ENCODE assay signal across 23 cellular contexts in the genomic region with DNA sequence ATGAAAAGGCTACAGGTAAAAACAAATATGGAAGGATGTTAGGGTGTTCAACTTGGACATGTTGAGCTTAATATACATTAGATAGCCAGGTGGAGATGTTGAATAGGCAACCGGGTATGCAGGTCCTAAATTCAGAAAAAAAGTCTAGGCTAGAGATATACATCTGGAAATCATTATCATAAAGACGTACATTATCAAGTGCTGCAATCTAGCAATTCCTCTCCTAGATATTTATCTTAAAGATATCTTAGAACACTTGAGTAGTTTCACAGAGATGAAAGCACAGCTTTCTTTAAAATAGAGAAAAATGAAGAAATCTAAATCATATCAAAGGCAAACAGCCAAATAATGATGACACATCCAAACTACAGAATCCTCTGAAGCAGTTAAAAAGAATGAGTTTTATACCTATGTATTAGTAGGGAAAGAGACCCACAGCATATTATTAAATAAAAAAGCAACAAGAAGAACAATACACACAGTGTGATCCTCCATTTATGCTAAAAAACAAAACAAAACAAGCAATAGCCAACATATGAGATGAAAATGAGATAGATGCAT. TPM values are rescaled to one million over a fixed set of nuclear protein-coding genes. Genes with fewer than 3 reads are reported as not detected.
A peak's percentile ranks its signal among the peaks of the same experiment; 100 is the strongest.
DNase-seq lines count a peak whose midpoint lies in the region; ATAC-seq and TF ChIP-seq lines count a peak whose summit lies in the region.
"Had no signal": no experiment of that assay in that cellular context is flagged by ENCODE, and none has a peak within 500 bp of the region (broad histone marks: within the 10 kb centered on the region; RNA-seq: fewer than 3 reads in every experiment).

No MANE protein-coding gene starts in this region.

- no peak for TF ChIP-seq POLR2A in sigmoid colon (IDR thresholded peaks at IDR 0.05)

- intact Hi-C loops in sigmoid colon (cut with DNase I): no loop called here

- WGBS in sigmoid colon, 2 donors: 92% methylated on average over 2 of the region's 2 CpGs

- no peaks in the 10 kb centered on the region for H3K9me3 ChIP-seq in sigmoid colon
- H3K9me3 ChIP-seq: left ventricle myocardium inferior, mucosa of descending colon had no signal

- peaks cover 30% of the 10 kb centered on the region for H3K4me1 Mint-ChIP-seq in T-helper 1 cell treated with Interleukin-12 subunit alpha and Interleukin-12 subunit beta and Interleukin-4 antibody, amounts not matched to agents 30 μg/mL and 1 μg/mL, for 36 hours (ENCODE audit: low read depth)
- peaks cover 46% of the 10 kb centered on the region for H3K4me1 Mint-ChIP-seq in HFFc6 (ENCODE audit: low read depth)
- peaks cover 18% of the 10 kb centered on the region for H3K4me1 Mint-ChIP-seq in activated T-helper 17 cell treated with anti-CD3 and anti-CD28 coated beads, Interleukin-2, amount 50 U/mL, for 72 hours
- peaks cover 40% of the 10 kb centered on the region for H3K4me1 Mint-ChIP-seq in mesothelial cell of epicardium

- peaks cover 31% of the 10 kb centered on the region for H3K36me3 Mint-ChIP-seq in T-helper 1 cell treated with Interleukin-12 subunit alpha and Interleukin-12 subunit beta and Interleukin-4 antibody, amounts not matched to agents 30 μg/mL and 1 μg/mL, for 36 hours (ENCODE audit: low read depth)
- H3K36me3 Mint-ChIP-seq in HFFc6 (ENCODE audit: low read depth) (peaks cover 29% of the 10 kb centered on the region), mesothelial cell of epicardium (peaks cover 22% of the 10 kb centered on the region)
- H3K36me3 Mint-ChIP-seq in activated T-helper 17 cell treated with anti-CD3 and anti-CD28 coated beads, Interleukin-2, amount 50 U/mL, for 72 hours (ENCODE audit: low read depth): peaks cover 87% of the 10 kb centered on the region

- no peak overlapping the region for H3K4me3 ChIP-seq in sigmoid colon
- H3K4me3 ChIP-seq: GM23338, hepatocyte, left ventricle myocardium inferior, mucosa of descending colon had no signal

- ATAC-seq in activated T-helper 17 cell treated with anti-CD3 and anti-CD28 coated beads, Interleukin-2, amount 50 U/mL, for 72 hours (replicated peaks): no peak
- ATAC-seq in HG02610 (IDR thresholded peaks at IDR 0.05; ENCODE audit: unreplicated experiment): no peak
- ATAC-seq: GM23338, mucosa of descending colon had no signal

- no peak for TF ChIP-seq EP300 in sigmoid colon (IDR thresholded peaks at IDR 0.05)

- H3K27me3 Mint-ChIP-seq in T-helper 1 cell treated with Interleukin-12 subunit alpha and Interleukin-12 subunit beta and Interleukin-4 antibody, amounts not matched to agents 30 μg/mL and 1 μg/mL, for 36 hours (ENCODE audit: low read depth): no peaks in the 10 kb centered on the region
- H3K27me3 Mint-ChIP-seq in HFFc6 (ENCODE audit: insufficient read depth) (no peaks in the 10 kb centered on the region), mesothelial cell of epicardium (ENCODE audit: low read depth) (no peaks in the 10 kb centered on the region)
- no peaks in the 10 kb centered on the region for H3K27me3 Mint-ChIP-seq in activated T-helper 17 cell treated with anti-CD3 and anti-CD28 coated beads, Interleukin-2, amount 50 U/mL, for 72 hours
- H3K27me3 Mint-ChIP-seq: activated naive CD4-positive, alpha-beta T cell treated with anti-CD3 and anti-CD28 coated beads, Interleukin-2, amount 50 U/mL, for 24 hours had no signal

- no peaks in the 10 kb centered on the region for H3K27me3 ChIP-seq in sigmoid colon
- H3K27me3 ChIP-seq: hepatocyte had no signal

- H3K27ac Mint-ChIP-seq in T-helper 1 cell treated with Interleukin-12 subunit alpha and Interleukin-12 subunit beta and Interleukin-4 antibody, amounts not matched to agents 30 μg/mL and 1 μg/mL, for 36 hours: peak overlapping the region; percentile 5
- H3K27ac Mint-ChIP-seq in HFFc6 (peak overlapping the region; percentile 14; the same call in 1 of the 2 replicates), mesothelial cell of epicardium (peak overlapping the region; percentile 62)
- no peak overlapping the region for H3K27ac Mint-ChIP-seq in activated T-helper 17 cell treated with anti-CD3 and anti-CD28 coated beads, Interleukin-2, amount 50 U/mL, for 72 hours
- H3K27ac Mint-ChIP-seq: GM23338 had no signal

- DNase-seq in T-helper 1 cell (no peak), HFFc6 (no peak), mesothelial cell of epicardium (ENCODE audit: low spot score in 2 of 2, unreplicated experiment in 2 of 2) (no peak), sigmoid colon (no peak), globus pallidus (ENCODE audit: low spot score) (no peak)
- DNase-seq: activated CD4-positive, alpha-beta T cell treated with anti-CD3 and anti-CD28 coated beads for 48 hours; COR-L47; DMS79; effector CD4-positive, alpha-beta T cell; erythroblast; Karpas-422; left ventricle myocardium inferior; mucosa of descending colon; NCI-H1092; NCI-H187 treated with DMSO at 0.1 percent for 48 hours; NCI-H748 treated with DMSO at 0.1 percent for 48 hours had no signal

- H3K4me3 Mint-ChIP-seq in T-helper 1 cell treated with Interleukin-12 subunit alpha and Interleukin-12 subunit beta and Interleukin-4 antibody, amounts not matched to agents 30 μg/mL and 1 μg/mL, for 36 hours: no peak overlapping the region
- H3K4me3 Mint-ChIP-seq in HFFc6 (no peak overlapping the region), mesothelial cell of epicardium (peak overlapping the region; percentile 4)
- H3K4me3 Mint-ChIP-seq in activated T-helper 17 cell treated with anti-CD3 and anti-CD28 coated beads, Interleukin-2, amount 50 U/mL, for 72 hours: peak overlapping the region; percentile 97
- H3K4me3 Mint-ChIP-seq: GM23338 had no signal

- no peaks in the 10 kb centered on the region for H3K9me3 Mint-ChIP-seq in T-helper 1 cell treated with Interleukin-12 subunit alpha and Interleukin-12 subunit beta and Interleukin-4 antibody, amounts not matched to agents 30 μg/mL and 1 μg/mL, for 36 hours
- H3K9me3 Mint-ChIP-seq in HFFc6: no peaks in the 10 kb centered on the region; the same call in 1 of the 2 replicates
- no peaks in the 10 kb centered on the region for H3K9me3 Mint-ChIP-seq in activated T-helper 17 cell treated with anti-CD3 and anti-CD28 coated beads, Interleukin-2, amount 50 U/mL, for 72 hours
- no peaks in the 10 kb centered on the region for H3K9me3 Mint-ChIP-seq in mesothelial cell of epicardium
- H3K9me3 Mint-ChIP-seq: activated naive CD4-positive, alpha-beta T cell treated with anti-CD3 and anti-CD28 coated beads, Interleukin-2, amount 50 U/mL, for 24 hours had no signal

- no peak for TF ChIP-seq CTCF in HFFc6 (IDR thresholded peaks at IDR 0.05)
- TF ChIP-seq CTCF in mesothelial cell of epicardium (IDR thresholded peaks at IDR 0.05; ENCODE audit: unreplicated experiment): no peak
- no peak for TF ChIP-seq CTCF in sigmoid colon (IDR thresholded peaks at IDR 0.05)

- peaks cover 0 to 23% (median 13%) of the 10 kb centered on the region in 4 donors for H3K4me1 ChIP-seq in sigmoid colon

- no peak overlapping the region for H3K27ac ChIP-seq in sigmoid colon
- H3K27ac ChIP-seq: 22Rv1, hepatocyte, left ventricle myocardium inferior had no signal

- peaks cover 0 to 56% (median 0%) of the 10 kb centered on the region in 4 donors for H3K36me3 ChIP-seq in sigmoid colon

RNA-seq across cellular contexts. Expression of a gene that starts 3.8 kb away (rescaled TPM):
- total RNA-seq in HFFc6 (2021; fragmentation: NEBNext Ultra II Directional; extraction: Animal tissue kit (Norgen Biotek cat#: 25700)): 10 to 100 TPM; 15.9 to 22.4 (median 18.4) TPM
- total RNA-seq in activated T-helper 17 cell treated with anti-CD3 and anti-CD28 coated beads, Interleukin-2, amount 50 U/mL, for 72 hours: 10 to 100 TPM; 46.5 to 55.7 TPM
- total RNA-seq in mesothelial cell of epicardium: 32.1 to 37.2 TPM (median 34.4 TPM) in 3 replicates
- total RNA-seq in sigmoid colon: 10 to 100 TPM in 2 of 4 donors, 1 to 10 TPM in 2; 3.3 to 13.2 (median 8.1) TPM
- 10 to 100 TPM in 1 of 3 donors, 1 to 10 TPM in 2; 8.2 to 11.8 (median 8.4) TPM for polyA plus RNA-seq in sigmoid colon

RNA-seq across cellular contexts. Expression of a gene that starts 4.3 kb away (rescaled TPM):
- 10 to 100 TPM; 16.2 to 37.0 (median 32.5) TPM for total RNA-seq in HFFc6 (2021; fragmentation: NEBNext Ultra II Directional; extraction: Animal tissue kit (Norgen Biotek cat#: 25700))
- total RNA-seq in activated T-helper 17 cell treated with anti-CD3 and anti-CD28 coated beads, Interleukin-2, amount 50 U/mL, for 72 hours: 10 to 100 TPM; 68.0 to 79.8 TPM
- total RNA-seq in mesothelial cell of epicardium (8.7 to 9.8 TPM (median 9.4 TPM) in 3 replicates), sigmoid colon (1 to 10 TPM in 2 of 4 donors, not detected in 2; 1.1 to 3.0 TPM)
- polyA plus RNA-seq in sigmoid colon: 10 to 100 TPM in 1 of 3 donors, 1 to 10 TPM in 2; 1.2 to 18.1 (median 4.4) TPM

RNA-seq across cellular contexts. Expression of a gene that starts 18.7 kb away (rescaled TPM):
- 100 to 1,000 TPM; 139 to 217 (median 180) TPM for total RNA-seq in HFFc6 (2021; fragmentation: NEBNext Ultra II Directional; extraction: Animal tissue kit (Norgen Biotek cat#: 25700))
- 100 to 1,000 TPM; 198 to 200 TPM for total RNA-seq in activated T-helper 17 cell treated with anti-CD3 and anti-CD28 coated beads, Interleukin-2, amount 50 U/mL, for 72 hours
- total RNA-seq in mesothelial cell of epicardium (229 to 243 TPM (median 230 TPM) in 3 replicates), sigmoid colon (100 to 1,000 TPM; 119 to 181 (median 133) TPM)
- 100 to 1,000 TPM in 2 of 3 donors, 10 to 100 TPM in 1; 78.0 to 180 (median 154) TPM for polyA plus RNA-seq in sigmoid colon

RNA-seq across cellular contexts. Expression of a gene that starts 49.3 kb away (rescaled TPM):
- 10 to 100 TPM; 38.8 to 53.2 (median 48.4) TPM for total RNA-seq in HFFc6 (2021; fragmentation: NEBNext Ultra II Directional; extraction: Animal tissue kit (Norgen Biotek cat#: 25700))
- total RNA-seq in activated T-helper 17 cell treated with anti-CD3 and anti-CD28 coated beads, Interleukin-2, amount 50 U/mL, for 72 hours: 100 to 1,000 TPM in 1 of 2 donors, 10 to 100 TPM in 1; 80.0 to 127 TPM
- total RNA-seq in mesothelial cell of epicardium (44.5 to 45.5 TPM (median 44.6 TPM) in 3 replicates), sigmoid colon (10 to 100 TPM; 41.5 to 90.3 (median 67.4) TPM)
- 100 to 1,000 TPM in 1 of 3 donors, 10 to 100 TPM in 2; 66.0 to 100 (median 80.5) TPM for polyA plus RNA-seq in sigmoid colon

Comparison
In these comparisons a context has a peak if more than half of its experiments do, and no peak if none do; other contexts are left out.
1. H3K4me3 Mint-ChIP-seq: peak in activated T-helper 17 cell treated with anti-CD3 and anti-CD28 coated beads, Interleukin-2, amount 50 U/mL, for 72 hours (single experiment) and mesothelial cell of epicardium (single experiment); none in T-helper 1 cell treated with Interleukin-12 subunit alpha and Interleukin-12 subunit beta and Interleukin-4 antibody, amounts not matched to agents 30 μg/mL and 1 μg/mL, for 36 hours (single experiment) and HFFc6 (single experiment).